8 cellular contexts compared by ENCODE assay signal in genomic region chr13:48037346-48038173, GRCh38. TPM values are rescaled to one million over a fixed set of nuclear protein-coding genes. Genes with fewer than 3 reads are reported as not detected.
DNase-seq lines count a peak whose midpoint lies in the region; TF ChIP-seq lines count a peak whose summit lies in the region.

Gene NUDT15, plus strand, starts transcription at chr13:48037726. Its CDS starts 21 bp downstream, at chr13:48037747.

- no peaks in the 10 kb centered on the region for H4K20me1 ChIP-seq in H9 (ENCODE audit: control insufficient read depth, insufficient read depth, insufficient read length)

- H2BK5ac ChIP-seq in H9 (ENCODE audit: insufficient read length, low read length) = peak within 1 kb of the TSS; percentile 21

- H3K79me2 ChIP-seq in H9 (ENCODE audit: insufficient read depth, low read length) = 0 out of 2 replicates have a peak, but pooled peaks cover 2% of the 10 kb centered on the region

- peak within 1 kb of the TSS; percentile 72 for H3K4me3 ChIP-seq in fibroblast of pulmonary artery (replicated peaks; ENCODE audit: low read depth, low read length)

- no peak within 1 kb of the TSS for H4K8ac ChIP-seq in H9 (replicated peaks; ENCODE audit: insufficient read length, low read depth, low read length)

- DNase-seq in GDM1 (lab: John Stamatoyannopoulos, UW) = peak; percentile 97
- peak; percentile 96 for DNase-seq in H9
- peak; percentile 89 for DNase-seq in M059J (ENCODE audit: low read depth)
- peak; percentile 89 to 93 for DNase-seq in SHP77 (lab: John Stamatoyannopoulos, UW)
- peak; percentile 94 for DNase-seq in activated effector memory CD4-positive, alpha-beta T cell treated with Interleukin-2 at 50 U/mL for 16 hours
- peak; percentile 98 for DNase-seq in fibroblast of pulmonary artery (ENCODE audit: low read depth)

- H3K4me1 Mint-ChIP-seq in H9 = peaks cover 17 to 18% of the 10 kb centered on the region in 2 experiments
- H3K4me1 Mint-ChIP-seq in nephron = peaks cover 26% of the 10 kb centered on the region
- H3K4me1 Mint-ChIP-seq in stimulated activated naive CD8-positive, alpha-beta T cell treated with anti-CD3 and anti-CD28 coated beads, Interleukin-15, Interleukin-2, amounts not matched to agents 100 ng/mL and 50 ng/mL, for 24 hours (ENCODE audit: low read depth) = peaks cover 32% of the 10 kb centered on the region

- H3T11ph ChIP-seq in H9 (ENCODE audit: low read length) = no peak within 1 kb of the TSS

- H2BK20ac ChIP-seq in H9 (ENCODE audit: low read depth, low read length, poor library complexity, severe bottlenecking) = no peak within 1 kb of the TSS

- H3K36me3 Mint-ChIP-seq in H9 (ENCODE audit: insufficient read depth in 1 of 3, low read depth in 3 of 3) (peaks cover 23 to 40% (median 36%) of the 10 kb centered on the region in 3 experiments), nephron (ENCODE audit: low read depth) (peaks cover 45% of the 10 kb centered on the region)
- H3K36me3 Mint-ChIP-seq in stimulated activated naive CD8-positive, alpha-beta T cell treated with anti-CD3 and anti-CD28 coated beads, Interleukin-15, Interleukin-2, amounts not matched to agents 100 ng/mL and 50 ng/mL, for 24 hours (ENCODE audit: low read depth) = peaks cover 38% of the 10 kb centered on the region

- H2BK15ac ChIP-seq in H9 (ENCODE audit: low read depth, low read length) = no peak within 1 kb of the TSS

- no peaks in the 10 kb centered on the region for H3K27me3 ChIP-seq in H9 (ENCODE audit: insufficient read depth, low read length)

- no peak within 1 kb of the TSS for H2BK120ac ChIP-seq in H9 (ENCODE audit: low read depth, low read length, poor library complexity, severe bottlenecking)

- peaks cover 4% of the 10 kb centered on the region for H3K23me2 ChIP-seq in H9 (ENCODE audit: insufficient read length, low read depth, low read length, poor library complexity, severe bottlenecking)

- no peak within 1 kb of the TSS for H2AK5ac ChIP-seq in H9 (ENCODE audit: insufficient read length, low read length)

- peak within 1 kb of the TSS; percentile 88 for H3K14ac ChIP-seq in H9 (ENCODE audit: insufficient read depth, low read length)

- H3K4ac ChIP-seq in H9 (ENCODE audit: low read depth, low read length) = no peak within 1 kb of the TSS

- WGBS in H9 (ENCODE audit: extremely low coverage, insufficient read length, low lambda C conversion rate) = no CpG with 5 or more reads among the region's 82 CpGs

- H4K91ac ChIP-seq in H9 (ENCODE audit: insufficient read length, low read depth, low read length) = no peak within 1 kb of the TSS

- no peak within 1 kb of the TSS for H3K56ac ChIP-seq in H9 (ENCODE audit: insufficient read length, low read depth, low read length)

- H3K27ac Mint-ChIP-seq in H9 (peak within 1 kb of the TSS; percentile 98 to 99 (median 99)), nephron (peak within 1 kb of the TSS; percentile 97 to 98 (median 97))
- H3K27ac Mint-ChIP-seq in stimulated activated naive CD8-positive, alpha-beta T cell treated with anti-CD3 and anti-CD28 coated beads, Interleukin-15, Interleukin-2, amounts not matched to agents 100 ng/mL and 50 ng/mL, for 24 hours = peak within 1 kb of the TSS; percentile 98

- H3K4me1 ChIP-seq in H9 (ENCODE audit: insufficient read depth, low read length) = 0 out of 2 replicates have a peak, but pooled peaks cover 3% of the 10 kb centered on the region

- no peak within 1 kb of the TSS for H2AFZ ChIP-seq in H9 (ENCODE audit: low read length)

- H3K4me3 Mint-ChIP-seq in H9 = peak within 1 kb of the TSS; percentile 84 to 89
- peak within 1 kb of the TSS; percentile 94 to 97 (median 97) for H3K4me3 Mint-ChIP-seq in nephron
- H3K4me3 Mint-ChIP-seq in stimulated activated naive CD8-positive, alpha-beta T cell treated with anti-CD3 and anti-CD28 coated beads, Interleukin-15, Interleukin-2, amounts not matched to agents 100 ng/mL and 50 ng/mL, for 24 hours = peak within 1 kb of the TSS; percentile 95

- peak within 1 kb of the TSS; percentile 87 for H3K18ac ChIP-seq in H9 (ENCODE audit: insufficient read length, low read depth, low read length)

- H3K79me1 ChIP-seq in H9 (ENCODE audit: insufficient read depth, low read depth, low read length, poor library complexity, severe bottlenecking) = no peaks in the 10 kb centered on the region

- H3K4me2 ChIP-seq in H9 (ENCODE audit: insufficient read depth, insufficient read length, low read length) = peak within 1 kb of the TSS; percentile 98

- peak within 1 kb of the TSS; percentile 61 for H4K5ac ChIP-seq in H9 (ENCODE audit: insufficient read length, low read depth, low read length)

- H3K23ac ChIP-seq in H9 (ENCODE audit: insufficient read length, low read depth, low read length) = no peak within 1 kb of the TSS

- peak; percentile 98 for TF ChIP-seq CTCF in H9 (conservative IDR thresholded peaks at IDR 0.05)
- no peak for TF ChIP-seq CTCF in fibroblast of pulmonary artery (IDR thresholded peaks at IDR 0.05; ENCODE audit: low read length, missing control alignments)
- TF ChIP-seq CTCF in nephron (IDR thresholded peaks at IDR 0.05; ENCODE audit: unreplicated experiment in 3 of 3) = peak; percentile 99 to 100 (median 99)

- peak within 1 kb of the TSS; percentile 50 for H3K9ac ChIP-seq in H9 (ENCODE audit: extremely low read depth, insufficient read length, low read length)

- H2BK12ac ChIP-seq in H9 (ENCODE audit: insufficient read length, low read depth, low read length) = no peak within 1 kb of the TSS

- H3K9me3 ChIP-seq in H9 (ENCODE audit: control insufficient read depth, low read depth, low read length) = peaks cover 3% of the 10 kb centered on the region

- H3K9me3 Mint-ChIP-seq in H9 = peaks cover 13 to 20% of the 10 kb centered on the region in 2 experiments; a peak in 4 of 5 replicates
- peaks cover 10% of the 10 kb centered on the region for H3K9me3 Mint-ChIP-seq in nephron
- no peaks in the 10 kb centered on the region for H3K9me3 Mint-ChIP-seq in stimulated activated naive CD8-positive, alpha-beta T cell treated with anti-CD3 and anti-CD28 coated beads, Interleukin-15, Interleukin-2, amounts not matched to agents 100 ng/mL and 50 ng/mL, for 24 hours

- H3K27me3 Mint-ChIP-seq in H9 (ENCODE audit: low read depth) (no peaks in the 10 kb centered on the region), nephron (ENCODE audit: low read depth) (no peaks in the 10 kb centered on the region)
- no peaks in the 10 kb centered on the region for H3K27me3 Mint-ChIP-seq in stimulated activated naive CD8-positive, alpha-beta T cell treated with anti-CD3 and anti-CD28 coated beads, Interleukin-15, Interleukin-2, amounts not matched to agents 100 ng/mL and 50 ng/mL, for 24 hours

- H3K27ac ChIP-seq in H9 (ENCODE audit: insufficient read length, low read depth, low read length) = peak within 1 kb of the TSS; percentile 99

RNA-seq across cellular contexts. Expression of gene NUDT15, which starts in this region (rescaled TPM):
- total RNA-seq in H9 (2021) = 50.5 and 53.5 TPM in 2 replicates
- total RNA-seq in M059J (2014; rRNA removed; shearing (Covaris generic)) = 16.7 and 24.2 TPM in 2 replicates

Comparison
In these comparisons a context has a peak if more than half of its experiments do, and no peak if none do; other contexts are left out.
1. Peak in every context shown above with its lines: DNase-seq, H3K4me3 ChIP-seq and H3K27ac ChIP-seq.